Comparison of ENCODE assay signal across 19 cellular contexts in the genomic region with DNA sequence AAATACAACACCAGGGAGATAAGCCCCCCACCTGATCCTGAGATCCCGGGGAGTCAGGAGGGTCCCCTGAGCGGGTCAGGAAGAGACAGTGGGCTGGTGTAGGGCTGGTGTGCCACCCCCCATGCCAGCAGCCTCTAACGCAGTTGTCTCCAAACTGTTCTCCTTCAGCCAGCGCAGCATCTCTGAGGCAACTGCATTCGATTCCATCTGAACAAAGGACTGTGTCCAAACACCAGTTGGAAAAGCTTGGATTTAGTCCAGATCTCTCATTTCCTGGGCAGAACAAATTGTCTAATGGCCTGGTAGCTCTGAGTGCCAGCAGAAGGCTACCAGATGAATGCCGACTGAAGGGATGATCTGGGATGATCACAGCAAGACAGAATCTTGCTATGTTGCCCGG. TPM values are rescaled to one million over a fixed set of nuclear protein-coding genes. Genes with fewer than 3 reads are reported as not detected.
DNase-seq lines count a peak whose midpoint lies in the region; ATAC-seq, FAIRE-seq and TF ChIP-seq lines count a peak whose summit lies in the region.
"Had no signal": no experiment of that assay in that cellular context is flagged by ENCODE, and none has a peak within 500 bp of the region (broad histone marks: within the 10 kb centered on the region; RNA-seq: fewer than 3 reads in every experiment).

No MANE protein-coding gene starts in this region.

- H3K4me1 Mint-ChIP-seq in Calu3 (ENCODE audit: low read depth, unreplicated experiment) = no peaks in the 10 kb centered on the region
- H3K4me1 Mint-ChIP-seq: activated T-helper 17 cell treated with anti-CD3 and anti-CD28 coated beads, Interleukin-2, amount 50 U/mL, for 72 hours had no signal

- H3K4me3 ChIP-seq in left ventricle myocardium inferior = no peak overlapping the region
- no peak overlapping the region for H3K4me3 ChIP-seq in endothelial cell of umbilical vein (replicated peaks in 1 of 3; ENCODE audit: insufficient read depth in 1 of 3, low read depth in 1 of 3, low read length in 3 of 3)
- H3K4me3 ChIP-seq: SK-N-MC, skin epidermis had no signal

- FAIRE-seq in endothelial cell of umbilical vein (lab: Jason Lieb, UNC) = peak; percentile 69
- FAIRE-seq: TTC549 had no signal

- H3K27ac ChIP-seq in left ventricle myocardium inferior (replicated peaks) (no peak overlapping the region), endothelial cell of umbilical vein (ENCODE audit: insufficient read depth, low read depth, low read length) (no peak overlapping the region)
- H3K27ac ChIP-seq: SK-N-MC, skin epidermis had no signal

- no peak overlapping the region for H2AFZ ChIP-seq in endothelial cell of umbilical vein (ENCODE audit: low read depth, low read length)

- H3K27me3 ChIP-seq in left ventricle myocardium inferior (ENCODE audit: low read depth) (no peaks in the 10 kb centered on the region), endothelial cell of umbilical vein (ENCODE audit: control insufficient read depth in 2 of 2, insufficient read depth in 2 of 2, low read length in 2 of 2) (no peaks in the 10 kb centered on the region)

- H3K27me3 Mint-ChIP-seq in Calu3 (ENCODE audit: unreplicated experiment) = no peaks in the 10 kb centered on the region
- H3K27me3 Mint-ChIP-seq: activated CD8-positive, alpha-beta T cell treated with anti-CD3 and anti-CD28 coated beads for 36 hours; activated T-helper 17 cell treated with anti-CD3 and anti-CD28 coated beads, Interleukin-2, amount 50 U/mL, for 72 hours; stimulated activated naive CD8-positive, alpha-beta T cell treated with anti-CD3 and anti-CD28 coated beads, Interleukin-15, amount 100 ng/mL, for 72 hours had no signal

- no peaks in the 10 kb centered on the region for H3K9me1 ChIP-seq in endothelial cell of umbilical vein (replicated peaks; ENCODE audit: control insufficient read depth, extremely low read depth, insufficient read depth, low read length)

- no peaks in the 10 kb centered on the region for H3K79me2 ChIP-seq in endothelial cell of umbilical vein (ENCODE audit: control insufficient read depth, insufficient read depth, low read length)

- intact Hi-C loops in Right ventricle myocardium inferior (cut with DNase I) (no loop called here), left ventricle myocardium inferior (cut with micrococcal nuclease) (no loop called here), endothelial cell of umbilical vein (cut with micrococcal nuclease) (no loop called here), Calu3 (cut with micrococcal nuclease; ENCODE audit: unreplicated experiment) (no loop called here)

- no peak overlapping the region for H3K4me3 Mint-ChIP-seq in Calu3 (ENCODE audit: low read depth, unreplicated experiment)
- H3K4me3 Mint-ChIP-seq: activated CD8-positive, alpha-beta T cell treated with anti-CD3 and anti-CD28 coated beads for 36 hours; activated T-helper 17 cell treated with anti-CD3 and anti-CD28 coated beads, Interleukin-2, amount 50 U/mL, for 72 hours; stimulated activated naive CD8-positive, alpha-beta T cell treated with anti-CD3 and anti-CD28 coated beads, Interleukin-15, amount 100 ng/mL, for 72 hours had no signal

- TF ChIP-seq CTCF in left ventricle myocardium inferior (IDR thresholded peaks at IDR 0.05; ENCODE audit: borderline replicate concordance) = no peak
- TF ChIP-seq CTCF in endothelial cell of umbilical vein (IDR thresholded peaks at IDR 0.05; ENCODE audit: extremely low read depth in 1 of 2, insufficient read depth in 1 of 2, low read depth in 1 of 2, low read length in 2 of 2) = no peak
- TF ChIP-seq CTCF in Calu3 (IDR thresholded peaks at IDR 0.05; ENCODE audit: unreplicated experiment) = no peak

- H3K27ac Mint-ChIP-seq in Calu3 (ENCODE audit: unreplicated experiment) = no peak overlapping the region

- H3K9ac ChIP-seq in endothelial cell of umbilical vein (replicated peaks; ENCODE audit: extremely low read depth, insufficient read depth, low read length) = no peak overlapping the region

- H3K9me3 ChIP-seq in left ventricle myocardium inferior (replicated peaks) (no peaks in the 10 kb centered on the region), endothelial cell of umbilical vein (replicated peaks; ENCODE audit: control insufficient read depth, insufficient read depth, low read length) (no peaks in the 10 kb centered on the region)
- H3K9me3 ChIP-seq: Caco-2 had no signal

- dilution Hi-C loops in endothelial cell of umbilical vein (cut with MboI; ENCODE audit: extremely low pct_ligation_motif_present, low sequenced_read_pairs) = no loop called here

- no peaks in the 10 kb centered on the region for H3K9me3 Mint-ChIP-seq in Calu3 (ENCODE audit: low read depth, unreplicated experiment)
- H3K9me3 Mint-ChIP-seq: activated CD8-positive, alpha-beta T cell treated with anti-CD3 and anti-CD28 coated beads for 36 hours; activated T-helper 17 cell treated with anti-CD3 and anti-CD28 coated beads, Interleukin-2, amount 50 U/mL, for 72 hours; stimulated activated naive CD8-positive, alpha-beta T cell treated with anti-CD3 and anti-CD28 coated beads, Interleukin-15, amount 100 ng/mL, for 72 hours had no signal

- TF ChIP-seq POLR2A in endothelial cell of umbilical vein (IDR thresholded peaks at IDR 0.05; ENCODE audit: low read depth, low read length) = no peak

- DNase-seq in Right ventricle myocardium inferior (ENCODE audit: missing footprints) (no peak), left ventricle myocardium inferior (no peak), NCI-H446 (lab: John Stamatoyannopoulos, UW) (peak; percentile 81 to 96), endothelial cell of umbilical vein (ENCODE audit: low read depth, low spot score) (peak; percentile 60), putamen (ENCODE audit: low spot score) (peak; percentile 57), Calu3 (no peak)
- no peak for DNase-seq in stimulated activated CD4-positive, alpha-beta T cell treated with anti-CD3 and anti-CD28 coated beads, Interleukin-4, amount 100 ng/mL, for 24 hours
- DNase-seq: activated CD8-positive, alpha-beta T cell treated with anti-CD3 and anti-CD28 coated beads for 36 hours; amniotic stem cell; Caco-2; cortex of kidney; mesenchymal stem cell; NCI-H1436; stimulated activated naive CD8-positive, alpha-beta T cell treated with anti-CD3 and anti-CD28 coated beads, Interleukin-15, amount 100 ng/mL, for 72 hours had no signal

- peaks cover 65% of the 10 kb centered on the region for H3K36me3 ChIP-seq in left ventricle myocardium inferior
- H3K36me3 ChIP-seq in endothelial cell of umbilical vein (ENCODE audit: control insufficient read depth in 2 of 2, extremely low read depth in 1 of 2, insufficient read depth in 2 of 2, low read length in 2 of 2) = peaks cover 23 to 55% of the 10 kb centered on the region in 2 experiments

- H3K36me3 Mint-ChIP-seq in Calu3 (ENCODE audit: insufficient read depth, unreplicated experiment) = peaks cover 38% of the 10 kb centered on the region

- H3K4me2 ChIP-seq in endothelial cell of umbilical vein (ENCODE audit: insufficient read depth, low read length) = no peak overlapping the region

- no peaks in the 10 kb centered on the region for H3K4me1 ChIP-seq in left ventricle myocardium inferior
- peaks cover 6% of the 10 kb centered on the region for H3K4me1 ChIP-seq in endothelial cell of umbilical vein (ENCODE audit: control insufficient read depth, extremely low read depth, insufficient read depth, low read length)
- H3K4me1 ChIP-seq: Caco-2 had no signal

- CTCF ChIA-PET in endothelial cell of umbilical vein (lab: Charles Lee) = interaction anchor here (0.9 to 1.1 kb wide), 2 partner anchors 59 to 148 kb away, joined by 3 to 5 read pairs; no protein-coding TSS in a partner anchor
- CTCF ChIA-PET in Calu3 (lab: Charles Lee) = no interaction called here

- no peaks in the 10 kb centered on the region for H4K20me1 ChIP-seq in endothelial cell of umbilical vein (replicated peaks; ENCODE audit: control insufficient read depth, extremely low read depth, insufficient read depth, low read length)

- BruUV-seq in endothelial cell of umbilical vein (replicated peaks; lab: Mats Ljungman, UMichigan) (no TSS peak), Calu3 (replicated peaks; lab: Mats Ljungman, UMichigan) (no TSS peak)

- ATAC-seq in Right ventricle myocardium inferior (peak; percentile 9), HG03521 (IDR thresholded peaks at IDR 0.05; ENCODE audit: unreplicated experiment) (no peak)
- ATAC-seq: activated CD8-positive, alpha-beta T cell treated with anti-CD3 and anti-CD28 coated beads for 36 hours; activated T-helper 17 cell treated with anti-CD3 and anti-CD28 coated beads, Interleukin-2, amount 50 U/mL, for 72 hours; stimulated activated naive CD8-positive, alpha-beta T cell treated with anti-CD3 and anti-CD28 coated beads, Interleukin-15, amount 100 ng/mL, for 72 hours had no signal

- POLR2A ChIA-PET in endothelial cell of umbilical vein (lab: Charles Lee) = no interaction called here

TF ChIP-seq in endothelial cell of umbilical vein, 7 proteins besides CTCF, POLR2A, EP300 and RAD21:
- TF ChIP-seq POLR2AphosphoS5 (IDR thresholded peaks at IDR 0.05; ENCODE audit: insufficient read depth, low read depth, low read length) (no peak), EZH2 (IDR thresholded peaks at IDR 0.05; ENCODE audit: borderline replicate concordance, low read depth, low read length, severe bottlenecking) (no peak), FOS (IDR thresholded peaks at IDR 0.05; ENCODE audit: borderline replicate concordance, insufficient read depth, low read length) (no peak)

RNA-seq across cellular contexts. Expression of gene EIF4G3, which starts 44.1 kb away (rescaled TPM):
- total RNA-seq in Right ventricle myocardium inferior (25.6 TPM), left ventricle myocardium inferior (33.9 TPM), endothelial cell of umbilical vein (78.5 and 84.0 TPM in 2 replicates), Calu3 (2022) (39.9 and 44.1 TPM in 2 replicates)
- polyA plus RNA-seq in endothelial cell of umbilical vein = 40.7 and 44.4 TPM in 2 replicates
- polyA plus RNA-seq in endothelial cell of umbilical vein (2011; cell fraction: cytosol; rRNA removed) = 28.5 and 29.4 TPM in 2 replicates
- polyA plus RNA-seq in endothelial cell of umbilical vein (2011; cell fraction: nucleus; rRNA removed) = 88.7 and 90.6 TPM in 2 replicates
- 35.8 and 44.4 TPM in 2 replicates for polyA plus RNA-seq in endothelial cell of umbilical vein (2012)
- polyA minus RNA-seq in endothelial cell of umbilical vein = 80.5 and 83.7 TPM in 2 replicates
- 25.5 TPM for polyA minus RNA-seq in endothelial cell of umbilical vein (2011; cell fraction: cytosol; rRNA and poly(A)+ RNA removed)
- 95.0 and 112 TPM in 2 replicates for polyA minus RNA-seq in endothelial cell of umbilical vein (2011; cell fraction: nucleus; rRNA and poly(A)+ RNA removed)

Comparison
In these comparisons a context has a peak if more than half of its experiments do, and no peak if none do; other contexts are left out.
1. DNase-seq: peak in NCI-H446 (2 of 2), endothelial cell of umbilical vein (single experiment) and putamen (single experiment); none in Right ventricle myocardium inferior (single experiment), left ventricle myocardium inferior (single experiment), Calu3 (single experiment) and stimulated activated CD4-positive, alpha-beta T cell treated with anti-CD3 and anti-CD28 coated beads, Interleukin-4, amount 100 ng/mL, for 24 hours (single experiment).